11 cellular contexts compared by ENCODE assay signal in the genomic region with DNA sequence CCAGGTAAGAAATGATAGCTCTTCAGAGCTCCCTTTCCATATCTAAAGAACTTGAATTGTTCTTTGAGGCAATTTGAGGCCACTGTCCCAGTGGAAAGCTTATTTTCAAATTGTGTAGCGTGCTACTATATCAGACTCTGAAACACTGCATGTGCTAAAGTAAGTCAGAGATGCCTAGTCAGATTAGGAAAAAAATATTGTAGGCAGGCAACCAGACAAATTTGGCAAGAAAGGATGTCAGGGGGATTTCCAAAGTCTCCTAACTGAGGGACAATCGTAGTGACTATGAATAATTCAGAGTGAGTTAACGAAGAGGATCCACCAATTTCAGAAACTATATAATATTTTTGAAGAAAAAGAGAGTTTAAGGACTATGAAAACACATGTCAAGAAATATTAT.
DNase-seq lines count a peak whose midpoint lies in the region; ATAC-seq lines count a peak whose summit lies in the region.
"Had no signal": no experiment of that assay in that cellular context is flagged by ENCODE, and none has a peak within 500 bp of the region (broad histone marks: within the 10 kb centered on the region; RNA-seq: fewer than 3 reads in every experiment).

No MANE protein-coding gene starts in this region.

- peaks cover 57% of the 10 kb centered on the region for H3K4me1 ChIP-seq in BLaER1

- H3K9me3 Mint-ChIP-seq in natural killer cell treated with Interleukin-12 subunit alpha and Interleukin-12 subunit beta and Interleukin-15 and Interleukin-18, amount 100 ng/mL, for 72 hours = peaks cover 3% of the 10 kb centered on the region

- H3K4me3 Mint-ChIP-seq in natural killer cell treated with Interleukin-12 subunit alpha and Interleukin-12 subunit beta and Interleukin-15 and Interleukin-18, amount 100 ng/mL, for 72 hours = peak overlapping the region; percentile 83

- no peaks in the 10 kb centered on the region for H3K27me3 ChIP-seq in BLaER1

- H3K4me3 ChIP-seq in BLaER1 = no peak overlapping the region
- H3K4me3 ChIP-seq: mucosa of descending colon had no signal

- no peak overlapping the region for H3K9ac ChIP-seq in BLaER1

- H3K27ac ChIP-seq in BLaER1 (no peak overlapping the region), adipose tissue (ENCODE audit: low read depth, low read length) (peak overlapping the region; percentile 42)

- DNase-seq in natural killer cell treated with Interleukin-12 subunit alpha and Interleukin-12 subunit beta and Interleukin-15 and Interleukin-18, amount 100 ng/mL, for 72 hours (ENCODE audit: low spot score) = no peak
- no peak for DNase-seq in LoVo (ENCODE audit: low spot score)
- no peak for DNase-seq in OCI-M1 (lab: John Stamatoyannopoulos, UW)
- DNase-seq: COR-L47, mucosa of descending colon, NCI-H446 had no signal

- peaks cover 11% of the 10 kb centered on the region; the same call in 1 of the 2 replicates for H3K9me3 ChIP-seq in BLaER1
- H3K9me3 ChIP-seq: mucosa of descending colon had no signal

- H3K36me3 Mint-ChIP-seq in natural killer cell treated with Interleukin-12 subunit alpha and Interleukin-12 subunit beta and Interleukin-15 and Interleukin-18, amount 100 ng/mL, for 72 hours = peaks cover 11% of the 10 kb centered on the region

- ATAC-seq in GM18868 (IDR thresholded peaks at IDR 0.05; ENCODE audit: unreplicated experiment) (peak; percentile 26), GM21786 (IDR thresholded peaks at IDR 0.05; ENCODE audit: unreplicated experiment) (no peak), GM21528 (IDR thresholded peaks at IDR 0.05; ENCODE audit: low FRiP score, unreplicated experiment) (no peak)
- ATAC-seq in natural killer cell treated with Interleukin-12 subunit alpha and Interleukin-12 subunit beta and Interleukin-15 and Interleukin-18, amount 100 ng/mL, for 72 hours = peak; percentile 47 to 50

- no peaks in the 10 kb centered on the region for H3K27me3 Mint-ChIP-seq in natural killer cell treated with Interleukin-12 subunit alpha and Interleukin-12 subunit beta and Interleukin-15 and Interleukin-18, amount 100 ng/mL, for 72 hours

- peaks cover 75 to 93% of the 10 kb centered on the region in 2 donors for H3K4me1 Mint-ChIP-seq in natural killer cell treated with Interleukin-12 subunit alpha and Interleukin-12 subunit beta and Interleukin-15 and Interleukin-18, amount 100 ng/mL, for 72 hours (ENCODE audit: low read depth in 2 of 2)

- H4K20me1 ChIP-seq in BLaER1 = no peaks in the 10 kb centered on the region

- H3K36me3 ChIP-seq in BLaER1 = no peaks in the 10 kb centered on the region

- WGBS in adipose tissue, 3 donors = 30 to 55% (median 32%) methylated on average over 3 of the region's 3 CpGs

- peak overlapping the region; percentile 94 to 99 for H3K27ac Mint-ChIP-seq in natural killer cell treated with Interleukin-12 subunit alpha and Interleukin-12 subunit beta and Interleukin-15 and Interleukin-18, amount 100 ng/mL, for 72 hours

- H3K4me2 ChIP-seq in BLaER1 = 0 out of 2 replicates have a peak overlapping the region, but pooled peaks have one; percentile 67

Comparison
In these comparisons a context has a peak if more than half of its experiments do, and no peak if none do; other contexts are left out.
1. ATAC-seq: peak in GM18868 (single experiment) and natural killer cell treated with Interleukin-12 subunit alpha and Interleukin-12 subunit beta and Interleukin-15 and Interleukin-18, amount 100 ng/mL, for 72 hours (2 of 2); none in GM21786 (single experiment) and GM21528 (single experiment).